ENCODE assay signal across 9 cellular contexts in the genomic region with DNA sequence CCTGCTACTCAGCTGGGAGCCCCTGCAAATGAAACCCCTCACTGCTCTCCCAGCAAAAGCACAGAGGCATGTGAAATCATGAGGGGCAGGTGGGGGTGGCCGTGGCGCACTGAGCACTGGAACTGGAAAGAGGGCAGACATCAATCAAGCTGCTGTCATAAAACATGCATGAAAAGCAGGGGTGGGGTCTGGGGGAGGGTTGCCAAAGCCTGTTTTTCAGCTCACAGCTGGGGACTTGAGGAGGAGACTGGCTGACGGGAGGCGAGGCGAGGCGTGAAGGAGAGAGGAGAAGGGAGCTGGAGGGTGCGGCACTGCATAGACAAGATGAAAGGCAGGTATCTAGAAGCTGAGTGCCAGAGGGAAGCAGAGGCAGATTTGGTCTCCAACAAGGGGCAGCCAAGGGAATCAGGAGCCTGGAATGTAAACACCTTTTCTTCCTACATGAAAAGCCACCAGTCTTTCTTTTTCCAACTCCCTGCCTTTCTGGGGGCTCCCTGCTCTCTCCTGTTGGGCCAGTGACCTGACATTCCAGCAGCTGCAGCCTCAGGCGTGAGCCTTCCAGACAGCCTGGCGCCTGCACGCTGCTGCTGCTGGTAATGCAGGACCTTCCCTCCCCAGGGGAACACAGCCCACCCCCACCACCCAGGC.
DNase-seq lines count a peak whose midpoint lies in the region; ATAC-seq and TF ChIP-seq lines count a peak whose summit lies in the region.
"Had no signal": no experiment of that assay in that cellular context is flagged by ENCODE, and none has a peak within 500 bp of the region (broad histone marks: within the 10 kb centered on the region; RNA-seq: fewer than 3 reads in every experiment).

No MANE protein-coding gene starts in this region.

- no peak for ATAC-seq in PC-3
- no peak for ATAC-seq in heart left ventricle

- WGBS in sigmoid colon, 2 donors: 10 to 26% methylated on average over 10 of the region's 10 CpGs
- 66 to 71% (median 69%) methylated on average over 10 of the region's 10 CpGs for WGBS in heart left ventricle, 4 donors

- H3K36me3 ChIP-seq in HUES48 (ENCODE audit: control insufficient read depth, insufficient read depth, low read length) (no peaks in the 10 kb centered on the region), iPS-15b (ENCODE audit: control insufficient read depth, insufficient read depth, low read length) (no peaks in the 10 kb centered on the region), sigmoid colon (no peaks in the 10 kb centered on the region), PC-3 (ENCODE audit: low read depth, low read length) (no peaks in the 10 kb centered on the region), heart left ventricle (no peaks in the 10 kb centered on the region)

- H4K20me1 ChIP-seq in PC-3 (ENCODE audit: low read length): no peaks in the 10 kb centered on the region

- TF ChIP-seq POLR2A in sigmoid colon (IDR thresholded peaks at IDR 0.05) (no peak), heart left ventricle (IDR thresholded peaks at IDR 0.05) (no peak)

- no peak for TF ChIP-seq CTCF in sigmoid colon (IDR thresholded peaks at IDR 0.05)
- TF ChIP-seq CTCF in PC-3 (conservative IDR thresholded peaks at IDR 0.05; ENCODE audit: low read depth, low read length): no peak
- TF ChIP-seq CTCF in heart left ventricle (IDR thresholded peaks at IDR 0.05): no peak

- H3K4me1 ChIP-seq in HUES48 (ENCODE audit: control insufficient read depth, insufficient read depth, low read length): peaks cover 31% of the 10 kb centered on the region
- peaks cover 15% of the 10 kb centered on the region for H3K4me1 ChIP-seq in iPS-15b (ENCODE audit: control insufficient read depth, insufficient read depth, low read length)
- peaks cover 0 to 53% (median 50%) of the 10 kb centered on the region in 4 donors for H3K4me1 ChIP-seq in sigmoid colon
- H3K4me1 ChIP-seq in PC-3 (ENCODE audit: insufficient read depth, low read length): no peaks in the 10 kb centered on the region
- peaks cover 5 to 16% (median 9%) of the 10 kb centered on the region in 12 donors for H3K4me1 ChIP-seq in heart left ventricle

- no peaks in the 10 kb centered on the region for H3K9me2 ChIP-seq in PC-3 (replicated peaks; ENCODE audit: low read length)

- no peak for TF ChIP-seq EP300 in sigmoid colon (IDR thresholded peaks at IDR 0.05)

- H3K9ac ChIP-seq in HUES48 (ENCODE audit: low read depth, low read length): no peak overlapping the region
- H3K9ac ChIP-seq in iPS-15b (ENCODE audit: low read depth, low read length): peak overlapping the region; percentile 4
- no peak overlapping the region for H3K9ac ChIP-seq in PC-3 (ENCODE audit: low read length)

- POLR2A ChIA-PET in PC-3 (lab: Charles Lee; ENCODE audit: unreplicated experiment): no interaction called here

- H3K4me3 ChIP-seq in HUES48 (ENCODE audit: low read depth, low read length) (no peak overlapping the region), iPS-15b (ENCODE audit: low read depth, low read length) (no peak overlapping the region), sigmoid colon (no peak overlapping the region), PC-3 (ENCODE audit: low read length) (no peak overlapping the region), heart left ventricle (no peak overlapping the region)

- DNase-seq in NCI-H69 (lab: John Stamatoyannopoulos, UW) (peak; percentile 97), sigmoid colon (no peak), PC-3 (no peak), heart left ventricle (no peak), superior temporal gyrus (ENCODE audit: extremely low spot score) (no peak)
- DNase-seq: activated CD4-positive, alpha-beta T cell treated with anti-CD3 and anti-CD28 coated beads, Interleukin-2, amount 50 U/mL, for 4 hours; activated naive CD4-positive, alpha-beta T cell treated with anti-CD3 and anti-CD28 coated beads, Interleukin-2, amount 10 ng/mL, durations not matched to agents 7 days and 5 days had no signal

- no peaks in the 10 kb centered on the region for H3K27me3 ChIP-seq in HUES48 (ENCODE audit: control insufficient read depth, insufficient read depth, low read length)
- no peaks in the 10 kb centered on the region for H3K27me3 ChIP-seq in iPS-15b (ENCODE audit: control insufficient read depth, insufficient read depth, low read length)
- H3K27me3 ChIP-seq in sigmoid colon: no peaks in the 10 kb centered on the region
- no peaks in the 10 kb centered on the region for H3K27me3 ChIP-seq in PC-3 (ENCODE audit: low read length)
- no peaks in the 10 kb centered on the region for H3K27me3 ChIP-seq in heart left ventricle

- intact Hi-C loops in sigmoid colon (cut with DNase I): no loop called here
- intact Hi-C loops in PC-3 (cut with micrococcal nuclease): no loop called here
- intact Hi-C loops in heart left ventricle (cut with DNase I): no loop called here

- no peaks in the 10 kb centered on the region for H3K9me3 ChIP-seq in HUES48 (ENCODE audit: control insufficient read depth, insufficient read depth, low read length)
- H3K9me3 ChIP-seq in iPS-15b (ENCODE audit: control insufficient read depth, insufficient read depth, low read length): no peaks in the 10 kb centered on the region
- no peaks in the 10 kb centered on the region for H3K9me3 ChIP-seq in sigmoid colon
- H3K9me3 ChIP-seq in PC-3 (ENCODE audit: low read length): no peaks in the 10 kb centered on the region
- H3K9me3 ChIP-seq in heart left ventricle: no peaks in the 10 kb centered on the region

- no TSS peak for BruUV-seq in PC-3 (replicated peaks; lab: Mats Ljungman, UMichigan)

- H3F3A ChIP-seq in PC-3 (ENCODE audit: low read length, unreplicated experiment): no peaks in the 10 kb centered on the region

- no peaks in the 10 kb centered on the region for H3K79me2 ChIP-seq in PC-3 (ENCODE audit: low read length)

- peak overlapping the region; percentile 92 for H3K27ac ChIP-seq in HUES48 (ENCODE audit: low read depth, low read length)
- peak overlapping the region; percentile 67 to 92 (median 83) for H3K27ac ChIP-seq in sigmoid colon
- H3K27ac ChIP-seq in PC-3 (ENCODE audit: low read length): no peak overlapping the region
- H3K27ac ChIP-seq in heart left ventricle: peak overlapping the region in 1 of 12 donors; percentile 37

- no peak overlapping the region for H3K4me2 ChIP-seq in PC-3 (ENCODE audit: low read length)

- H2AFZ ChIP-seq in PC-3 (ENCODE audit: low read length): no peak overlapping the region

- CTCF ChIA-PET in PC-3 (lab: Charles Lee): no interaction called here
